In genomic region chrX:25277574-25277973, GRCh38 we compare ENCODE assay signal across 13 cellular contexts.
DNase-seq lines count a peak whose midpoint lies in the region; ATAC-seq lines count a peak whose summit lies in the region.
"Had no signal": no experiment of that assay in that cellular context is flagged by ENCODE, and none has a peak within 500 bp of the region (broad histone marks: within the 10 kb centered on the region; RNA-seq: fewer than 3 reads in every experiment).

No MANE protein-coding gene starts in this region.

- ATAC-seq in left lobe of liver, result peak; percentile 44
- ATAC-seq in GM21619 (IDR thresholded peaks at IDR 0.05; ENCODE audit: unreplicated experiment), result no peak

- DNase-seq in NCI-H748 (lab: John Stamatoyannopoulos, UW; ENCODE audit: unreplicated experiment) (peak; percentile 7), NCI-H748 treated with DMSO at 0.1 percent for 48 hours (lab: John Stamatoyannopoulos, UW) (no peak), NCI-H146 treated with DMSO at 0.1 percent for 48 hours (lab: John Stamatoyannopoulos, UW; ENCODE audit: unreplicated experiment) (peak; percentile 1), left lobe of liver (ENCODE audit: low spot score) (no peak), GM19240 (ENCODE audit: insufficient read length, low spot score) (no peak)
- no peak for DNase-seq in activated CD4-positive, alpha-beta T cell treated with anti-CD3 and anti-CD28 coated beads, Interleukin-2, amount 50 U/mL, for 48 hours
- DNase-seq: C1 segment of cervical spinal cord; Calu3; CD4-positive, alpha-beta T cell; DMS 273 treated with DMSO at 0.1 percent for 48 hours; GM23248; H7 had no signal

Comparison
In these comparisons a context has a peak if more than half of its experiments do, and no peak if none do; other contexts are left out.
1. DNase-seq: peak in NCI-H748 (single experiment) and NCI-H146 treated with DMSO at 0.1 percent for 48 hours (single experiment); none in NCI-H748 treated with DMSO at 0.1 percent for 48 hours (single experiment), left lobe of liver (single experiment), activated CD4-positive, alpha-beta T cell treated with anti-CD3 and anti-CD28 coated beads, Interleukin-2, amount 50 U/mL, for 48 hours (0 of 2) and GM19240 (single experiment).